In genomic region chr10:30453764-30454527, GRCh38 we compare ENCODE assay signal across 11 cellular contexts. TPM values are rescaled to one million over a fixed set of nuclear protein-coding genes. Genes with fewer than 3 reads are reported as not detected.
A peak's percentile ranks its signal among the peaks of the same experiment; 100 is the strongest.
DNase-seq lines count a peak whose midpoint lies in the region; ATAC-seq and TF ChIP-seq lines count a peak whose summit lies in the region.
"Had no signal": no experiment of that assay in that cellular context is flagged by ENCODE, and none has a peak within 500 bp of the region (broad histone marks: within the 10 kb centered on the region; RNA-seq: fewer than 3 reads in every experiment).

No MANE protein-coding gene starts in this region.

- H3K36me3 ChIP-seq in esophagus (ENCODE audit: control insufficient read depth in 2 of 2, insufficient read depth in 2 of 2, low read length in 1 of 2) (peaks cover 2 to 7% of the 10 kb centered on the region in 2 donors), aorta (ENCODE audit: control insufficient read depth in 1 of 2, insufficient read depth in 2 of 2, low read length in 1 of 2) (peaks cover under 1 to 2% of the 10 kb centered on the region in 2 donors)
- H3K36me3 ChIP-seq: MG63 had no signal

- no peaks in the 10 kb centered on the region for H3K27me3 Mint-ChIP-seq in activated naive CD8-positive, alpha-beta T cell treated with anti-CD3 and anti-CD28 coated beads, Interleukin-2, amount 10 ng/mL, durations not matched to agents 7 days and 5 days
- H3K27me3 Mint-ChIP-seq in activated naive CD8-positive, alpha-beta T cell treated with anti-CD3 and anti-CD28 coated beads, Interleukin-2, amount 50 U/mL, for 24 hours, result no peaks in the 10 kb centered on the region
- H3K27me3 Mint-ChIP-seq in nephron (ENCODE audit: low read depth) (no peaks in the 10 kb centered on the region), type B pancreatic cell (no peaks in the 10 kb centered on the region)

- TF ChIP-seq CTCF in nephron (IDR thresholded peaks at IDR 0.05; ENCODE audit: unreplicated experiment in 3 of 3) (no peak), type B pancreatic cell (conservative IDR thresholded peaks at IDR 0.05) (no peak)

- H3K4me1 ChIP-seq in esophagus (ENCODE audit: control insufficient read depth in 2 of 2, insufficient read depth in 2 of 2, low read length in 1 of 2) (peaks cover 4 to 7% of the 10 kb centered on the region in 2 donors), aorta (ENCODE audit: control insufficient read depth in 1 of 2, insufficient read depth in 2 of 2, low read length in 2 of 2) (peaks cover 0 to 3% of the 10 kb centered on the region in 2 donors)

- H3K9me3 ChIP-seq in esophagus (ENCODE audit: control insufficient read depth in 2 of 2, insufficient read depth in 1 of 2, low read depth in 1 of 2, low read length in 1 of 2), result no peaks in the 10 kb centered on the region
- no peaks in the 10 kb centered on the region for H3K9me3 ChIP-seq in aorta (ENCODE audit: control insufficient read depth, low read length)
- H3K9me3 ChIP-seq: MG63, pancreas had no signal

- intact Hi-C loops in aorta (cut with DNase I), result loop anchor here in 1 of 2 donors (1.0 kb wide), 1 partner anchor 20 kb away; the partner anchor contains the start of gene MAP3K8

- H3K36me3 Mint-ChIP-seq in activated naive CD8-positive, alpha-beta T cell treated with anti-CD3 and anti-CD28 coated beads, Interleukin-2, amount 10 ng/mL, durations not matched to agents 7 days and 5 days, result peaks cover 47% of the 10 kb centered on the region
- peaks cover 33% of the 10 kb centered on the region for H3K36me3 Mint-ChIP-seq in activated naive CD8-positive, alpha-beta T cell treated with anti-CD3 and anti-CD28 coated beads, Interleukin-2, amount 50 U/mL, for 24 hours (ENCODE audit: low read depth)
- H3K36me3 Mint-ChIP-seq in nephron (ENCODE audit: low read depth) (peaks cover 14% of the 10 kb centered on the region), type B pancreatic cell (peaks cover 17% of the 10 kb centered on the region)

- H3K4me3 ChIP-seq in esophagus (ENCODE audit: low read depth in 1 of 2, low read length in 2 of 2), result no peak overlapping the region
- H3K4me3 ChIP-seq in aorta (ENCODE audit: low read length in 2 of 2), result no peak overlapping the region
- H3K4me3 ChIP-seq: MG63, pancreas had no signal

- 86 to 92% methylated on average over 6 of the region's 6 CpGs for WGBS in esophagus, 2 donors
- WGBS in aorta, 2 donors, result 70 to 73% methylated on average over 6 of the region's 6 CpGs

- H3K27ac Mint-ChIP-seq in activated naive CD8-positive, alpha-beta T cell treated with anti-CD3 and anti-CD28 coated beads, Interleukin-2, amount 10 ng/mL, durations not matched to agents 7 days and 5 days, result peak overlapping the region; percentile 88
- H3K27ac Mint-ChIP-seq in activated naive CD8-positive, alpha-beta T cell treated with anti-CD3 and anti-CD28 coated beads, Interleukin-2, amount 50 U/mL, for 24 hours, result no peak overlapping the region
- H3K27ac Mint-ChIP-seq in nephron (peak overlapping the region in 2 of 3 experiments; percentile 71 to 74), type B pancreatic cell (no peak overlapping the region)

- no peaks in the 10 kb centered on the region for H3K27me3 ChIP-seq in esophagus (ENCODE audit: control insufficient read depth in 1 of 2, insufficient read depth in 2 of 2, low read length in 2 of 2)
- no peaks in the 10 kb centered on the region for H3K27me3 ChIP-seq in aorta (ENCODE audit: control insufficient read depth in 1 of 2, insufficient read depth in 2 of 2, low read length in 1 of 2)
- H3K27me3 ChIP-seq: MG63, pancreas had no signal

- H3K27ac ChIP-seq in esophagus (ENCODE audit: low read depth in 2 of 2, low read length in 1 of 2) (peak overlapping the region; percentile 52 to 81), aorta (ENCODE audit: low read depth in 1 of 2, low read length in 2 of 2) (peak overlapping the region; percentile 72 to 81)

- no peaks in the 10 kb centered on the region for H3K9me3 Mint-ChIP-seq in activated naive CD8-positive, alpha-beta T cell treated with anti-CD3 and anti-CD28 coated beads, Interleukin-2, amount 10 ng/mL, durations not matched to agents 7 days and 5 days
- H3K9me3 Mint-ChIP-seq in activated naive CD8-positive, alpha-beta T cell treated with anti-CD3 and anti-CD28 coated beads, Interleukin-2, amount 50 U/mL, for 24 hours, result no peaks in the 10 kb centered on the region
- no peaks in the 10 kb centered on the region for H3K9me3 Mint-ChIP-seq in nephron
- no peaks in the 10 kb centered on the region for H3K9me3 Mint-ChIP-seq in type B pancreatic cell

- H3K4me1 Mint-ChIP-seq in activated naive CD8-positive, alpha-beta T cell treated with anti-CD3 and anti-CD28 coated beads, Interleukin-2, amount 10 ng/mL, durations not matched to agents 7 days and 5 days, result peaks cover 25% of the 10 kb centered on the region
- peaks cover 19% of the 10 kb centered on the region for H3K4me1 Mint-ChIP-seq in activated naive CD8-positive, alpha-beta T cell treated with anti-CD3 and anti-CD28 coated beads, Interleukin-2, amount 50 U/mL, for 24 hours
- peaks cover 8% of the 10 kb centered on the region for H3K4me1 Mint-ChIP-seq in nephron
- peaks cover 11% of the 10 kb centered on the region for H3K4me1 Mint-ChIP-seq in type B pancreatic cell (ENCODE audit: unreplicated experiment)

- H3K4me3 Mint-ChIP-seq in activated naive CD8-positive, alpha-beta T cell treated with anti-CD3 and anti-CD28 coated beads, Interleukin-2, amount 10 ng/mL, durations not matched to agents 7 days and 5 days, result peak overlapping the region; percentile 49
- no peak overlapping the region for H3K4me3 Mint-ChIP-seq in activated naive CD8-positive, alpha-beta T cell treated with anti-CD3 and anti-CD28 coated beads, Interleukin-2, amount 50 U/mL, for 24 hours
- no peak overlapping the region for H3K4me3 Mint-ChIP-seq in nephron
- no peak overlapping the region for H3K4me3 Mint-ChIP-seq in type B pancreatic cell

- no peak for ATAC-seq in activated naive CD8-positive, alpha-beta T cell treated with anti-CD3 and anti-CD28 coated beads, Interleukin-2, amount 10 ng/mL, durations not matched to agents 7 days and 5 days (ENCODE audit: low read depth)
- no peak for ATAC-seq in activated naive CD8-positive, alpha-beta T cell treated with anti-CD3 and anti-CD28 coated beads, Interleukin-2, amount 50 U/mL, for 24 hours
- ATAC-seq in aorta (ENCODE audit: low FRiP score) (peak; percentile 13), HG02759 (IDR thresholded peaks at IDR 0.05; ENCODE audit: unreplicated experiment) (no peak)

- DNase-seq in activated naive CD8-positive, alpha-beta T cell treated with anti-CD3 and anti-CD28 coated beads, Interleukin-2, amount 10 ng/mL, durations not matched to agents 7 days and 5 days, result no peak
- DNase-seq in activated naive CD8-positive, alpha-beta T cell treated with anti-CD3 and anti-CD28 coated beads, Interleukin-2, amount 50 U/mL, for 24 hours, result no peak
- DNase-seq in aorta (no peak), type B pancreatic cell (ENCODE audit: extremely low spot score, unreplicated experiment) (no peak), NCI-H446 (lab: John Stamatoyannopoulos, UW) (no peak)
- DNase-seq: MG63, NCI-H748 treated with DMSO at 0.1 percent for 48 hours, pancreas had no signal

- POLR2A ChIA-PET in activated naive CD8-positive, alpha-beta T cell treated with anti-CD3 and anti-CD28 coated beads, Interleukin-2, amount 10 ng/mL, durations not matched to agents 7 days and 5 days (lab: Charles Lee), result interaction anchor here (1.2 to 3.1 kb wide), 3 partner anchors 17 to 38 kb away, joined by 4 to 28 read pairs (median 16); partner anchors contain the start of gene MAP3K8

RNA-seq across cellular contexts. Expression of gene MAP3K8, which starts 20.0 kb away (rescaled TPM):
- 10 to 100 TPM; 27.7 to 28.3 TPM for total RNA-seq in activated naive CD8-positive, alpha-beta T cell treated with anti-CD3 and anti-CD28 coated beads, Interleukin-2, amount 10 ng/mL, durations not matched to agents 7 days and 5 days
- 10 to 100 TPM; 13.7 to 20.1 TPM for polyA plus RNA-seq in esophagus
- 10 to 100 TPM; 80.3 to 85.4 TPM for total RNA-seq in aorta
- polyA plus RNA-seq in aorta, result 10 to 100 TPM; 17.0 to 57.9 TPM
- total RNA-seq in type B pancreatic cell (ENCODE audit: low replicate concordance), result 22.6 and 37.3 TPM in 2 replicates

Comparison
In these comparisons a context has a peak if more than half of its experiments do, and no peak if none do; other contexts are left out.
1. H3K27ac Mint-ChIP-seq: peak in activated naive CD8-positive, alpha-beta T cell treated with anti-CD3 and anti-CD28 coated beads, Interleukin-2, amount 10 ng/mL, durations not matched to agents 7 days and 5 days (single experiment) and nephron (2 of 3); none in activated naive CD8-positive, alpha-beta T cell treated with anti-CD3 and anti-CD28 coated beads, Interleukin-2, amount 50 U/mL, for 24 hours (single experiment) and type B pancreatic cell (single experiment).